In genomic region chr22:23178512-23179254, GRCh38 we compare ENCODE assay signal across 8 cellular contexts. TPM values are rescaled to one million over a fixed set of nuclear protein-coding genes. Genes with fewer than 3 reads are reported as not detected.
A peak's percentile ranks its signal among the peaks of the same experiment; 100 is the strongest.
DNase-seq lines count a peak whose midpoint lies in the region; ATAC-seq, FAIRE-seq and TF ChIP-seq lines count a peak whose summit lies in the region.

No MANE protein-coding gene starts in this region.

- H2BK12ac ChIP-seq in H1 (ENCODE audit: low read depth, low read length), result peak overlapping the region; percentile 72; the same call in 1 of the 2 replicates

- no peak overlapping the region for H4K8ac ChIP-seq in H1 (ENCODE audit: extremely low read depth, insufficient read depth, low read length)

- H4K5ac ChIP-seq in H1 (ENCODE audit: insufficient read length, low read depth, low read length), result no peak overlapping the region

- no TSS peak for BruUV-seq in A673 (replicated peaks; lab: Mats Ljungman, UMichigan)

- H3K36me3 ChIP-seq in A673 (ENCODE audit: insufficient read depth, low read length, poor library complexity, severe bottlenecking) (peaks cover 4% of the 10 kb centered on the region), H1 (ENCODE audit: control insufficient read depth in 2 of 4, insufficient read depth in 4 of 4, low read length in 3 of 4) (no peaks in the 10 kb centered on the region; a peak in 1 of 8 replicates)

- CTCF ChIA-PET in A673 (lab: Charles Lee) (interaction anchor here (0.6 to 2.9 kb wide), 9 partner anchors 33 to 414 kb away, joined by 3 to 41 read pairs (median 3); no protein-coding TSS in a partner anchor), H1 (lab: Charles Lee; ENCODE audit: partially characterized antibody) (interaction anchor here (0.6 to 24.3 kb wide), 23 partner anchors 12 to 582 kb away, joined by 3 to 358 read pairs (median 4); no protein-coding TSS in a partner anchor)

- ATAC-seq in GM21390 (IDR thresholded peaks at IDR 0.05; ENCODE audit: unreplicated experiment), result no peak

- peak; percentile 97 to 99 for TF ChIP-seq RAD21 in H1 (IDR thresholded peaks at IDR 0.05 in 1 of 2, conservative IDR thresholded peaks at IDR 0.05 in 1 of 2; ENCODE audit: low read depth in 2 of 2, low read length in 2 of 2)

- TF ChIP-seq POLR2A in GM12892 (IDR thresholded peaks at IDR 0.05; ENCODE audit: low read depth, low read length) (no peak), H1 (IDR thresholded peaks at IDR 0.05; ENCODE audit: control extremely low read depth in 1 of 2, low read depth in 2 of 2, low read length in 2 of 2) (no peak)

- H3K4me3 Mint-ChIP-seq in mesothelial cell of epicardium, result peak overlapping the region; percentile 75

- no peak overlapping the region for H3K23ac ChIP-seq in H1 (ENCODE audit: insufficient read length)

- H3K9ac ChIP-seq in H1 (replicated peaks in 1 of 4; ENCODE audit: extremely low read depth in 1 of 4, low read depth in 3 of 4, low read length in 3 of 4), result no peak overlapping the region

- peaks cover 31% of the 10 kb centered on the region for H3K4me1 Mint-ChIP-seq in mesothelial cell of epicardium

- H3K79me1 ChIP-seq in H1 (ENCODE audit: low read depth, low read length), result peaks cover 12% of the 10 kb centered on the region

- H3K27ac ChIP-seq in A673 (ENCODE audit: low read depth, low read length, poor library complexity, severe bottlenecking) (no peak overlapping the region), H1 (ENCODE audit: low read depth, low read length) (no peak overlapping the region)

- POLR2A ChIA-PET in A673 (lab: Charles Lee; ENCODE audit: low non-redundant PET), result interaction anchor here (0.5 kb wide), 2 partner anchors 11 to 21 kb away, joined by 3 read pairs; no protein-coding TSS in a partner anchor
- POLR2A ChIA-PET in H1 (lab: Charles Lee; ENCODE audit: partially characterized antibody), result interaction anchor here (1.1 to 6.0 kb wide), 5 partner anchors 57 to 109 kb away, joined by 3 to 34 read pairs (median 4); no protein-coding TSS in a partner anchor

- H3K9me3 Mint-ChIP-seq in mesothelial cell of epicardium, result peaks cover 17% of the 10 kb centered on the region

- H3K18ac ChIP-seq in H1 (ENCODE audit: extremely low read depth, low read length), result 0 out of 2 replicates have a peak overlapping the region, but pooled peaks have one; percentile 10

- no peaks in the 10 kb centered on the region for H3K27me3 Mint-ChIP-seq in mesothelial cell of epicardium (ENCODE audit: low read depth)

- H2AFZ ChIP-seq in H1 (ENCODE audit: low read length), result no peak overlapping the region

- no peak overlapping the region for H3K56ac ChIP-seq in H1 (replicated peaks; ENCODE audit: insufficient read length, low read depth, low read length)

- H2BK120ac ChIP-seq in H1 (replicated peaks; ENCODE audit: low read depth, low read length), result peak overlapping the region; percentile 30

- peaks cover 16% of the 10 kb centered on the region for H3K36me3 Mint-ChIP-seq in mesothelial cell of epicardium

- peak overlapping the region; percentile 10 for H3K27ac Mint-ChIP-seq in mesothelial cell of epicardium

- DNase-seq in A673 (ENCODE audit: low spot score), result peak; percentile 79
- DNase-seq in GM12892 (ENCODE audit: insufficient read length), result peak; percentile 64
- DNase-seq in NCI-H69 (lab: John Stamatoyannopoulos, UW), result peak; percentile 78
- DNase-seq in activated CD8-positive, alpha-beta memory T cell treated with anti-CD3 and anti-CD28 coated beads for 48 hours (ENCODE audit: low read depth in 2 of 3, low spot score in 2 of 3), result peak in 2 of 3 experiments; percentile 27 to 38
- DNase-seq in H1 (ENCODE audit: low read depth in 1 of 2, low spot score in 2 of 2), result peak; percentile 39 to 90
- peak in 1 of 2 experiments; percentile 83 for DNase-seq in mesothelial cell of epicardium (ENCODE audit: low spot score in 2 of 2, unreplicated experiment in 2 of 2)
- peak; percentile 25 to 38 for DNase-seq in stimulated activated CD8-positive, alpha-beta memory T cell treated with anti-CD3 and anti-CD28 coated beads, Interleukin-7, amount 100 ng/mL, for 4 hours (ENCODE audit: low read depth in 2 of 2)

- H3K79me2 ChIP-seq in H1 (ENCODE audit: control insufficient read depth in 1 of 2, insufficient read depth in 2 of 2, low read length in 2 of 2), result peaks cover 23 to 28% of the 10 kb centered on the region in 2 experiments

- H4K20me1 ChIP-seq in H1 (replicated peaks in 1 of 2; ENCODE audit: control insufficient read depth in 1 of 2, insufficient read depth in 2 of 2, low read length in 2 of 2), result peaks cover 18 to 22% of the 10 kb centered on the region in 2 experiments

- intact Hi-C loops in A673 (cut with micrococcal nuclease; ENCODE audit: unreplicated experiment), result loop anchor here (1.0 to 5.0 kb wide), 3 partner anchors 62 to 209 kb away; no protein-coding TSS in a partner anchor

- peak overlapping the region in 1 of 2 experiments; percentile 38; a peak in 2 of 4 replicates for H3K4me2 ChIP-seq in H1 (ENCODE audit: insufficient read depth in 1 of 2, low read depth in 2 of 2, low read length in 2 of 2)

- no peak overlapping the region for H2AK5ac ChIP-seq in H1 (ENCODE audit: low read depth, low read length)

- peak in 1 of 2 experiments; percentile 24; a peak in 1 of 3 replicates for TF ChIP-seq EP300 in H1 (IDR thresholded peaks at IDR 0.05; ENCODE audit: borderline replicate concordance in 1 of 2, low read depth in 2 of 2, low read length in 2 of 2)

- H3K4me1 ChIP-seq in A673 (ENCODE audit: insufficient read depth, low read length, poor library complexity, severe bottlenecking), result peaks cover 39% of the 10 kb centered on the region
- H3K4me1 ChIP-seq in H1 (replicated peaks in 1 of 4; ENCODE audit: control insufficient read depth in 3 of 4, insufficient read depth in 4 of 4, low read length in 3 of 4), result peaks cover 5 to 29% (median 18%) of the 10 kb centered on the region in 4 experiments

- H3K9me3 ChIP-seq in A673 (ENCODE audit: low read depth, low read length, poor library complexity, severe bottlenecking) (no peaks in the 10 kb centered on the region), H1 (ENCODE audit: insufficient read depth in 2 of 2, low read depth in 1 of 2, low read length in 1 of 2) (peaks cover 18 to 20% of the 10 kb centered on the region in 2 experiments)

- FAIRE-seq in GM12892 (lab: Jason Lieb, UNC) (peak; percentile 77), H1 (lab: Jason Lieb, UNC) (no peak)

- no peak overlapping the region for H4K91ac ChIP-seq in H1 (replicated peaks; ENCODE audit: insufficient read length, low read length)

- WGBS in H1 (ENCODE audit: extremely low coverage in 1 of 2, insufficient coverage in 1 of 2, insufficient read length in 1 of 2, insufficient replicate concordance in 2 of 2, low coverage in 1 of 2, low lambda C conversion rate in 2 of 2, missing lambda C conversion rate in 1 of 2), 2 experiments, result 29% methylated on average over 9 of the region's 9 CpGs; no CpG with 5 or more reads in 1 of the 2 experiments

- TF ChIP-seq CTCF in A673 (conservative IDR thresholded peaks at IDR 0.05; ENCODE audit: low read depth, low read length) (peak; percentile 96), H1 (IDR thresholded peaks at IDR 0.05; ENCODE audit: control extremely low read depth in 1 of 3, insufficient read depth in 1 of 3, low read depth in 1 of 3, low read length in 3 of 3) (peak; percentile 94 to 99 (median 99)), mesothelial cell of epicardium (IDR thresholded peaks at IDR 0.05; ENCODE audit: unreplicated experiment) (peak; percentile 88)

- 0 out of 2 replicates have a peak overlapping the region, but pooled peaks have one; percentile 68 for H2BK20ac ChIP-seq in H1 (ENCODE audit: low read length)

- H2BK15ac ChIP-seq in H1 (ENCODE audit: low read length), result peak overlapping the region; percentile 77; the same call in 1 of the 2 replicates

- H3K4me3 ChIP-seq in A673 (ENCODE audit: low read depth, low read length, poor library complexity, severe bottlenecking), result no peak overlapping the region
- H3K4me3 ChIP-seq in H1 (ENCODE audit: extremely low read depth in 1 of 4, insufficient read depth in 2 of 4, low read depth in 3 of 4, low read length in 4 of 4), result no peak overlapping the region

- peaks cover 20% of the 10 kb centered on the region for H3K23me2 ChIP-seq in H1 (ENCODE audit: low read depth, low read length)

- H3K4ac ChIP-seq in H1 (replicated peaks; ENCODE audit: insufficient read length, low read depth, low read length), result no peak overlapping the region

- no peaks in the 10 kb centered on the region for H3K27me3 ChIP-seq in A673 (replicated peaks; ENCODE audit: insufficient read depth, low read depth, low read length, poor library complexity)
- peaks cover 0 to 6% (median 2%) of the 10 kb centered on the region in 4 experiments; a peak in 1 of 7 replicates for H3K27me3 ChIP-seq in H1 (replicated peaks in 1 of 4; ENCODE audit: control insufficient read depth in 3 of 4, extremely low read depth in 1 of 4, insufficient read depth in 3 of 4, low read length in 3 of 4)

- H2BK5ac ChIP-seq in H1 (ENCODE audit: low read depth, low read length), result peak overlapping the region; percentile 21; the same call in 1 of the 2 replicates

- H3K14ac ChIP-seq in H1 (ENCODE audit: insufficient read length), result no peak overlapping the region

RNA-seq across cellular contexts. Expression of gene BCR, which starts 1.6 kb away (rescaled TPM):
- 62.5 and 63.1 TPM in 2 replicates for total RNA-seq in A673 (2021)
- 9.2 TPM for polyA plus RNA-seq in GM12892 (2012; ENCODE audit: missing spikeins)
- total RNA-seq in H1 (2021; fragmentation: NEBNext Ultra II Directional; extraction: Animal tissue kit (Norgen Biotek cat#: 25700)), result 122 and 130 TPM in 2 replicates
- polyA plus RNA-seq in H1 (2011; rRNA removed), result 66.7 and 110 TPM in 2 replicates
- 101 TPM for polyA plus RNA-seq in H1 (2011; cell fraction: cytosol; rRNA removed)
- polyA plus RNA-seq in H1 (2011; cell fraction: nucleus; rRNA removed), result 162 TPM
- 76.6 to 172 TPM (median 129 TPM) in 4 replicates for polyA plus RNA-seq in H1 (2012, experiment 1 of 2)
- polyA plus RNA-seq in H1 (2012, experiment 2 of 2), result 53.7 TPM
- 37.8 TPM for polyA plus RNA-seq in H1 (2013, experiment 1 of 2)
- 37.4 TPM for polyA plus RNA-seq in H1 (2013, experiment 2 of 2)
- polyA minus RNA-seq in H1 (2011; rRNA and poly(A)+ RNA removed), result 150 and 166 TPM in 2 replicates
- polyA minus RNA-seq in H1 (2011; cell fraction: cytosol; rRNA and poly(A)+ RNA removed), result 183 TPM
- 71.0 TPM for polyA minus RNA-seq in H1 (2011; cell fraction: nucleus; rRNA and poly(A)+ RNA removed)
- total RNA-seq in mesothelial cell of epicardium, result 69.6 to 74.6 TPM (median 72.4 TPM) in 3 replicates

RNA-seq across cellular contexts. Expression of gene RAB36, which starts 33.4 kb away (rescaled TPM):
- total RNA-seq in A673 (2021), result 4.1 and 4.9 TPM in 2 replicates
- polyA plus RNA-seq in GM12892 (2012; ENCODE audit: missing spikeins), result not detected
- total RNA-seq in H1 (2021; fragmentation: NEBNext Ultra II Directional; extraction: Animal tissue kit (Norgen Biotek cat#: 25700)), result 1.0 and 1.1 TPM in 2 replicates
- 1.4 and 1.5 TPM in 2 replicates for polyA plus RNA-seq in H1 (2011; rRNA removed)
- 0.75 TPM for polyA plus RNA-seq in H1 (2011; cell fraction: cytosol; rRNA removed)
- 0.86 TPM for polyA plus RNA-seq in H1 (2011; cell fraction: nucleus; rRNA removed)
- polyA plus RNA-seq in H1 (2012, experiment 1 of 2), result 0.84 to 1.0 TPM (median 0.98 TPM) in 4 replicates
- 0.87 TPM for polyA plus RNA-seq in H1 (2012, experiment 2 of 2)
- polyA plus RNA-seq in H1 (2013, experiment 1 of 2), result 0.79 TPM
- polyA plus RNA-seq in H1 (2013, experiment 2 of 2), result 0.79 TPM
- 1.0 and 1.5 TPM in 2 replicates for polyA minus RNA-seq in H1 (2011; rRNA and poly(A)+ RNA removed)
- 0.44 TPM for polyA minus RNA-seq in H1 (2011; cell fraction: cytosol; rRNA and poly(A)+ RNA removed)
- polyA minus RNA-seq in H1 (2011; cell fraction: nucleus; rRNA and poly(A)+ RNA removed), result 0.70 TPM
- 6.3 to 6.4 TPM (median 6.4 TPM) in 3 replicates for total RNA-seq in mesothelial cell of epicardium

RNA-seq across cellular contexts. Expression of gene RSPH14, which starts 36.9 kb away (rescaled TPM):
- total RNA-seq in A673 (2021) (0.55 TPM in 1 of 2 replicates, not detected in the other), mesothelial cell of epicardium (1.7 to 2.5 TPM (median 2.4 TPM) in 3 replicates)
- not detected for polyA plus RNA-seq in GM12892 (2012; ENCODE audit: missing spikeins)
- 0.84 TPM in 1 of 2 replicates, not detected in the other for total RNA-seq in H1 (2021; fragmentation: NEBNext Ultra II Directional; extraction: Animal tissue kit (Norgen Biotek cat#: 25700))
- 0.28 and 0.30 TPM in 2 replicates for polyA plus RNA-seq in H1 (2011; rRNA removed)
- 0.28 TPM for polyA plus RNA-seq in H1 (2011; cell fraction: cytosol; rRNA removed)
- polyA plus RNA-seq in H1 (2011; cell fraction: nucleus; rRNA removed), result 0.33 TPM
- polyA plus RNA-seq in H1 (2012, experiment 1 of 2), result 0.24 to 0.43 TPM (median 0.28 TPM) in 3 of 4 replicates, not detected in the other
- polyA plus RNA-seq in H1 (2012, experiment 2 of 2), result 0.22 TPM
- polyA plus RNA-seq in H1 (2013, experiment 1 of 2), result 0.10 TPM
- polyA plus RNA-seq in H1 (2013, experiment 2 of 2), result 0.13 TPM
- 0.13 and 0.39 TPM in 2 replicates for polyA minus RNA-seq in H1 (2011; rRNA and poly(A)+ RNA removed)
- not detected for polyA minus RNA-seq in H1 (2011; cell fraction: cytosol; rRNA and poly(A)+ RNA removed)
- not detected for polyA minus RNA-seq in H1 (2011; cell fraction: nucleus; rRNA and poly(A)+ RNA removed)
